16 cellular contexts compared by ENCODE assay signal in the genomic region with DNA sequence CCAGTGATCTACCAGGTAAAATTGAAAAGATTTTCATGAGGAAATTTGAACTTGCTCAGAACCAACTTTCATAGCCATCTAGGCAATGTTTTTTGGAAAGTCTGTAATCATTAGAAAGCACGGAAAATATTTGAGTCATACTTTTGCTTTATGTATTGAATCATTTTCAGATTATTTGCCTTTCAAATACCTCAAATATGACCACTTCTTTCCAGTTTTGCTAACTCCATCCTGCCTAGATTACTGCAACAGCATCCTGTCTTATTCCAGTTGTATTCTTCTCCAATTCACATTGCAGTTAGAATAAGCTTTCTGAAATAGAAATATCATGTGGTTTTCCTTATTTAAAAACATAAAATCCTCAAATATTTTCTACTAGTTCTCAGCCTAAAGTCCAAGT.
"Had no signal": no experiment of that assay in that cellular context is flagged by ENCODE, and none has a peak within 500 bp of the region (broad histone marks: within the 10 kb centered on the region; RNA-seq: fewer than 3 reads in every experiment).

No MANE protein-coding gene starts in this region.

- H3K4me3 ChIP-seq: adrenal gland, prostate gland, suprapubic skin, upper lobe of left lung had no signal

- H3K27ac Mint-ChIP-seq: activated B cell treated with CpG ODN at 0.5 μM for 24 hours; activated CD4-positive, alpha-beta T cell treated with anti-CD3 and anti-CD28 coated beads, Interleukin-2, amount 10 ng/mL, durations not matched to agents 24 days and 14 days; activated naive CD4-positive, alpha-beta T cell treated with anti-CD3 and anti-CD28 coated beads, Interleukin-2, amount 10 ng/mL, durations not matched to agents 7 days and 5 days; activated T-helper 2 cell treated with anti-CD3 and anti-CD28 coated beads, Interferon-gamma antibody, Interleukin-2, Interleukin-4, amounts not matched to agents 10 μg/mL and 5 μg/mL and 100 μg/mL, durations not matched to agents 14 hours and 24 hours and 36 hours; natural killer cell had no signal

- H3K36me3 Mint-ChIP-seq: activated naive CD4-positive, alpha-beta T cell treated with anti-CD3 and anti-CD28 coated beads, Interleukin-2, amount 10 ng/mL, durations not matched to agents 7 days and 5 days had no signal

- ATAC-seq: natural killer cell, sciatic nerve had no signal

- H3K27me3 Mint-ChIP-seq: activated B cell treated with CpG ODN at 0.5 μM for 24 hours; activated CD4-positive, alpha-beta T cell treated with anti-CD3 and anti-CD28 coated beads, Interleukin-2, amount 10 ng/mL, durations not matched to agents 24 days and 14 days; activated naive CD4-positive, alpha-beta T cell treated with anti-CD3 and anti-CD28 coated beads, Interleukin-2, amount 10 ng/mL, durations not matched to agents 7 days and 5 days had no signal

- H3K4me3 Mint-ChIP-seq: activated B cell treated with CpG ODN at 0.5 μM for 24 hours; activated CD4-positive, alpha-beta T cell treated with anti-CD3 and anti-CD28 coated beads, Interleukin-2, amount 10 ng/mL, durations not matched to agents 24 days and 14 days; activated naive CD4-positive, alpha-beta T cell treated with anti-CD3 and anti-CD28 coated beads, Interleukin-2, amount 10 ng/mL, durations not matched to agents 7 days and 5 days; natural killer cell had no signal

- DNase-seq: activated B cell treated with CpG ODN at 0.5 μM for 24 hours; activated CD4-positive, alpha-beta T cell treated with anti-CD3 and anti-CD28 coated beads, Interleukin-2, amount 10 ng/mL, durations not matched to agents 24 days and 14 days; activated CD8-positive, alpha-beta memory T cell treated with anti-CD3 and anti-CD28 coated beads for 24 hours; activated naive CD4-positive, alpha-beta T cell treated with anti-CD3 and anti-CD28 coated beads, Interleukin-2, amount 10 ng/mL, durations not matched to agents 7 days and 5 days; activated T-cell treated with anti-CD3 and anti-CD28 coated beads for 4 hours; adrenal gland; natural killer cell; nucleus accumbens; stimulated activated CD4-positive, alpha-beta T cell treated with anti-CD3 and anti-CD28 coated beads, Interleukin-2, amount 100 ng/mL, for 48 hours; stimulated activated naive CD4-positive, alpha-beta T cell treated with Interleukin-2 at 50 U/mL for 16 hours; T-helper 2 cell; upper lobe of left lung had no signal

- H3K4me1 Mint-ChIP-seq: activated B cell treated with CpG ODN at 0.5 μM for 24 hours; activated CD4-positive, alpha-beta T cell treated with anti-CD3 and anti-CD28 coated beads, Interleukin-2, amount 10 ng/mL, durations not matched to agents 24 days and 14 days; activated naive CD4-positive, alpha-beta T cell treated with anti-CD3 and anti-CD28 coated beads, Interleukin-2, amount 10 ng/mL, durations not matched to agents 7 days and 5 days; natural killer cell had no signal
